In genomic region chr11:75236062-75236461, GRCh38 we compare ENCODE assay signal across 29 cellular contexts. TPM values are rescaled to one million over a fixed set of nuclear protein-coding genes. Genes with fewer than 3 reads are reported as not detected.
"Had no signal": no experiment of that assay in that cellular context is flagged by ENCODE, and none has a peak within 500 bp of the region (broad histone marks: within the 10 kb centered on the region; RNA-seq: fewer than 3 reads in every experiment).

No MANE protein-coding gene starts in this region.

- H3K4me1 Mint-ChIP-seq: neural crest cell had no signal

- H3K79me2 ChIP-seq: hepatocyte, parathyroid adenoma had no signal

- H3K9ac ChIP-seq: parathyroid adenoma had no signal

- H3K36me3 ChIP-seq: adrenal gland, colonic mucosa, gastrocnemius medialis, uterus had no signal

- H3K9me3 Mint-ChIP-seq: activated naive CD4-positive, alpha-beta T cell treated with anti-CD3 and anti-CD28 coated beads for 36 hours; activated naive CD8-positive, alpha-beta T cell treated with anti-CD3 and anti-CD28 coated beads for 36 hours; activated T-cell treated with anti-CD3 and anti-CD28 coated beads, Interleukin-2, amount 50 U/mL, for 72 hours; neural crest cell; stimulated activated naive CD8-positive, alpha-beta T cell treated with anti-CD3 and anti-CD28 coated beads, Interleukin-15, Interleukin-2, amounts not matched to agents 100 ng/mL and 50 ng/mL, for 24 hours; type B pancreatic cell had no signal

- H3K27me3 ChIP-seq: adrenal gland, uterus had no signal

- ATAC-seq: activated CD4-positive, CD25-positive, alpha-beta regulatory T cell treated with anti-CD3 and anti-CD28 coated beads, Interleukin-2, amount 50 U/mL, for 24 hours; activated T-cell treated with anti-CD3 and anti-CD28 coated beads, Interleukin-2, amount 50 U/mL, for 72 hours; body of pancreas; gastrocnemius medialis; left colon; naive thymus-derived CD8-positive, alpha-beta T cell; right cardiac atrium had no signal

- FAIRE-seq: kidney had no signal

- H2AFZ ChIP-seq: hepatocyte, parathyroid adenoma had no signal

- H3K4me3 ChIP-seq: adrenal gland, body of pancreas, colonic mucosa, dorsolateral prefrontal cortex, gastrocnemius medialis, hepatocyte, uterus had no signal

- DNase-seq: activated CD4-positive, alpha-beta T cell treated with anti-CD3 and anti-CD28 coated beads for 48 hours; activated CD4-positive, alpha-beta T cell treated with anti-CD3 and anti-CD28 coated beads, Interleukin-2, amount 50 U/mL, for 48 hours; activated naive CD4-positive, alpha-beta T cell treated with anti-CD3 and anti-CD28 coated beads for 36 hours; activated naive CD8-positive, alpha-beta T cell treated with anti-CD3 and anti-CD28 coated beads for 36 hours; activated T-cell treated with anti-CD3 and anti-CD28 coated beads for 4 hours; activated T-cell treated with anti-CD3 and anti-CD28 coated beads, Interleukin-2, amount 50 U/mL, for 72 hours; aorta; body of pancreas; colonic mucosa; effector memory CD4-positive, alpha-beta T cell; erythroblast; gastrocnemius medialis; kidney; left colon; naive thymus-derived CD8-positive, alpha-beta T cell; nucleus accumbens; right cardiac atrium; stimulated activated CD4-positive, alpha-beta T cell treated with anti-CD3 and anti-CD28 coated beads, Interleukin-4, amount 100 ng/mL, for 1 hour; substantia nigra; uterus had no signal

- H3K4me1 ChIP-seq: parathyroid adenoma had no signal

- H3K36me3 Mint-ChIP-seq: activated naive CD8-positive, alpha-beta T cell treated with anti-CD3 and anti-CD28 coated beads for 36 hours; naive thymus-derived CD8-positive, alpha-beta T cell; type B pancreatic cell had no signal

- H3K9me3 ChIP-seq: adrenal gland, body of pancreas, colonic mucosa, gastrocnemius medialis, uterus had no signal

- H3K27ac ChIP-seq: adrenal gland, body of pancreas, colonic mucosa, dorsolateral prefrontal cortex, gastrocnemius medialis, hepatocyte, parathyroid adenoma, uterus, VCaP had no signal

- H3K4me2 ChIP-seq: hepatocyte had no signal

- H3K27ac Mint-ChIP-seq: activated naive CD4-positive, alpha-beta T cell treated with anti-CD3 and anti-CD28 coated beads for 36 hours; activated naive CD8-positive, alpha-beta T cell treated with anti-CD3 and anti-CD28 coated beads for 36 hours; activated T-cell treated with anti-CD3 and anti-CD28 coated beads, Interleukin-2, amount 50 U/mL, for 72 hours; naive thymus-derived CD8-positive, alpha-beta T cell; stimulated activated naive CD8-positive, alpha-beta T cell treated with anti-CD3 and anti-CD28 coated beads, Interleukin-15, Interleukin-2, amounts not matched to agents 100 ng/mL and 50 ng/mL, for 24 hours; type B pancreatic cell had no signal

- H3K4me3 Mint-ChIP-seq: activated naive CD4-positive, alpha-beta T cell treated with anti-CD3 and anti-CD28 coated beads for 36 hours; activated naive CD8-positive, alpha-beta T cell treated with anti-CD3 and anti-CD28 coated beads for 36 hours; activated T-cell treated with anti-CD3 and anti-CD28 coated beads, Interleukin-2, amount 50 U/mL, for 72 hours; naive thymus-derived CD8-positive, alpha-beta T cell; neural crest cell; stimulated activated naive CD8-positive, alpha-beta T cell treated with anti-CD3 and anti-CD28 coated beads, Interleukin-15, Interleukin-2, amounts not matched to agents 100 ng/mL and 50 ng/mL, for 24 hours; type B pancreatic cell had no signal

RNA-seq across cellular contexts. Expression of gene TPBGL, which starts 4.5 kb away (rescaled TPM):
- total RNA-seq: activated naive CD4-positive, alpha-beta T cell treated with anti-CD3 and anti-CD28 coated beads for 36 hours; gastrocnemius medialis; hepatocyte had no signal
- polyA plus RNA-seq: aorta had no signal
